23 cellular contexts compared by ENCODE assay signal in the genomic region with DNA sequence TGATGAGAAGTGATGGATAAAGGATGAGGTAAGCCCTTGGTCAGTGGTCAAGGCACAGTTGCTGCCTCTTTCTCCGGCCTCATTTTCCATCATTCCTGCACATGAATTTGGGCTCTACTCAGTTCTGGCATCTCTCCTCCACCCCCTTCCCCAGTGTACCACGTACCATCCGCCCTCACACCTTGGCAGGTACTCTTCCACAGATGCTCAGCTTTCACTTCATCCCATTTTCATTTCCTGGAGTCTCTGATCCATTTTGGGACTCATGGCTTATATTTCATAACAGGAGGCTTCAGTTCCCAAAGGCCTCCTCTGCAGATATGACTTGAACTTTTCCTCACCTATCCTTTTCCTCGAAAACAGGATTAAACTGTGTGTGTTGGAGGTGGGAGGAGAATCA.
"Had no signal": no experiment of that assay in that cellular context is flagged by ENCODE, and none has a peak within 500 bp of the region (broad histone marks: within the 10 kb centered on the region; RNA-seq: fewer than 3 reads in every experiment).

No MANE protein-coding gene starts in this region.

- H3K4me3 ChIP-seq: colonic mucosa, coronary artery, dorsolateral prefrontal cortex, esophagus squamous epithelium, gastrocnemius medialis, gastroesophageal sphincter, heart left ventricle, heart right ventricle, hepatocyte had no signal

- H3K9me3 Mint-ChIP-seq: dendritic cell treated with granulocyte-macrophage colony-stimulating factor and Interleukin-4, amounts not matched to agents 40 ng/mL and 50 ng/mL, for 4 days; endodermal cell had no signal

- H3K27me3 ChIP-seq: colonic mucosa, dorsolateral prefrontal cortex, esophagus squamous epithelium, foreskin keratinocyte, gastrocnemius medialis, hepatocyte had no signal

- H3K27ac ChIP-seq: colonic mucosa, coronary artery, dorsolateral prefrontal cortex, epithelial cell of prostate, esophagus squamous epithelium, foreskin keratinocyte, gastrocnemius medialis, gastroesophageal sphincter, heart left ventricle, heart right ventricle, hepatocyte had no signal

- H3K9me3 ChIP-seq: colonic mucosa, esophagus squamous epithelium, gastrocnemius medialis, gastroesophageal sphincter, heart left ventricle, heart right ventricle had no signal

- H3K4me1 ChIP-seq: colonic mucosa, esophagus squamous epithelium, gastrocnemius medialis, gastroesophageal sphincter, heart left ventricle, heart right ventricle had no signal

- H3K27me3 Mint-ChIP-seq: effector memory CD8-positive, alpha-beta T cell had no signal

- H3K4me3 Mint-ChIP-seq: dendritic cell treated with granulocyte-macrophage colony-stimulating factor and Interleukin-4, amounts not matched to agents 40 ng/mL and 50 ng/mL, for 4 days; effector memory CD8-positive, alpha-beta T cell; endodermal cell had no signal

- DNase-seq: colonic mucosa; cortex of kidney; dermis blood vessel endothelial cell; effector CD4-positive, alpha-beta T cell; effector CD8-positive, alpha-beta T cell; effector memory CD4-positive, alpha-beta T cell; effector memory CD8-positive, alpha-beta T cell; endodermal cell; erythroblast; esophagus squamous epithelium; foreskin fibroblast; foreskin keratinocyte; foreskin melanocyte; gastrocnemius medialis; glutamatergic neuron; heart left ventricle; heart right ventricle had no signal

- H3K36me3 ChIP-seq: colonic mucosa, esophagus squamous epithelium, gastrocnemius medialis, gastroesophageal sphincter, heart left ventricle, heart right ventricle had no signal

- H3K27ac Mint-ChIP-seq: dendritic cell treated with granulocyte-macrophage colony-stimulating factor and Interleukin-4, amounts not matched to agents 40 ng/mL and 50 ng/mL, for 4 days; effector memory CD8-positive, alpha-beta T cell; endodermal cell had no signal
